ENCODE assay signal across 1 cellular context in the genomic region with DNA sequence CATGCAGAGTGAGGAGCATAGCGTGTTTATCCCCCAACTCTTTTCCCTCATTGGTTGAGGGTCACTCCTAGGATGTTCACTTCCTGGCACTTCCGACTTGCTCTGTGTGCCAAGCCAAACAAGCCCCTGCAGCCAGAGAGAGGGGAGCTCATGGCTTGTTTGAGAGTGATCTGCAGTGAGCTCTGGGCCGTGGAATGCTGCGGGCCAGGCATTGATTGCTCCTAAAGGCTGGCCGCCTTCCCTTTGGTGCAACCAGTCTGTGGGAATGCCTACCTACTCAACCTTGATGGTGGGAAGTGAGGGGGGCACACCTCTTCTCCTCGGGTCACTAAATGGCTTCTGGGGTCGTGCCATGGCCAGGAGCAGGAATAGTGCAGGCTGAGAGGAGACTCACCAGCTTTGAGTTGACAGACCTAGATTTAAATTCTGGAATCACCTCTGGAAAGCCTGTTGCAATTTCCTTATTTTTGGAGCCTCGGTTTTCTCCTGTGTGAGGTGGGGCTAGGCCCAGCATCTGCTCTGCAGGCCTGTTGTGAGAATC.
A peak's percentile ranks its signal among the peaks of the same experiment; 100 is the strongest.
TF ChIP-seq lines count a peak whose summit lies in the region.

No MANE protein-coding gene starts in this region.

TF ChIP-seq in HepG2, 621 proteins besides CTCF, POLR2A, EP300 and RAD21 (continued from another document and continues in another):
- TF ChIP-seq TFE3 (CRISPR knock-in tag; IDR thresholded peaks at IDR 0.05): no peak
- TF ChIP-seq GATAD2A (CRISPR knock-in tag; IDR thresholded peaks at IDR 0.05): no peak
- TF ChIP-seq ZNF768 (CRISPR knock-in tag; IDR thresholded peaks at IDR 0.05): no peak
- no peak for TF ChIP-seq ZNF33A (CRISPR knock-in tag; IDR thresholded peaks at IDR 0.05; ENCODE audit: borderline replicate concordance)
- 0 out of 2 replicates have a peak, but pooled peaks have one; percentile 60 for TF ChIP-seq ZNF468 (CRISPR knock-in tag; IDR thresholded peaks at IDR 0.05)
- no peak for TF ChIP-seq PBX2 (CRISPR knock-in tag; IDR thresholded peaks at IDR 0.05)
- TF ChIP-seq ZNF639 (CRISPR knock-in tag; conservative IDR thresholded peaks at IDR 0.05): no peak
- 0 out of 2 replicates have a peak, but pooled peaks have one; percentile 10 for TF ChIP-seq JUN (CRISPR knock-in tag; IDR thresholded peaks at IDR 0.05)
- TF ChIP-seq ZNF18 (CRISPR knock-in tag; IDR thresholded peaks at IDR 0.05; ENCODE audit: insufficient replicate concordance): no peak
- no peak for TF ChIP-seq HNRNPUL1 (IDR thresholded peaks at IDR 0.05; ENCODE audit: low read depth, low read length)
- no peak for TF ChIP-seq ZNF746 (CRISPR knock-in tag; IDR thresholded peaks at IDR 0.05)
- TF ChIP-seq, protein P1, sequence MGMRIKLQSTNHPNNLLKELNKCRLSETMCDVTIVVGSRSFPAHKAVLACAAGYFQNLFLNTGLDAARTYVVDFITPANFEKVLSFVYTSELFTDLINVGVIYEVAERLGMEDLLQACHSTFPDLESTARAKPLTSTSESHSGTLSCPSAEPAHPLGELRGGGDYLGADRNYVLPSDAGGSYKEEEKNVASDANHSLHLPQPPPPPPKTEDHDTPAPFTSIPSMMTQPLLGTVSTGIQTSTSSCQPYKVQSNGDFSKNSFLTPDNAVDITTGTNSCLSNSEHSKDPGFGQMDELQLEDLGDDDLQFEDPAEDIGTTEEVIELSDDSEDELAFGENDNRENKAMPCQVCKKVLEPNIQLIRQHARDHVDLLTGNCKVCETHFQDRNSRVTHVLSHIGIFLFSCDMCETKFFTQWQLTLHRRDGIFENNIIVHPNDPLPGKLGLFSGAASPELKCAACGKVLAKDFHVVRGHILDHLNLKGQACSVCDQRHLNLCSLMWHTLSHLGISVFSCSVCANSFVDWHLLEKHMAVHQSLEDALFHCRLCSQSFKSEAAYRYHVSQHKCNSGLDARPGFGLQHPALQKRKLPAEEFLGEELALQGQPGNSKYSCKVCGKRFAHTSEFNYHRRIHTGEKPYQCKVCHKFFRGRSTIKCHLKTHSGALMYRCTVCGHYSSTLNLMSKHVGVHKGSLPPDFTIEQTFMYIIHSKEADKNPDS (CRISPR knock-in tag; IDR thresholded peaks at IDR 0.05): 0 out of 2 replicates have a peak, but pooled peaks have one; percentile 80
- no peak for TF ChIP-seq ZHX2 (IDR thresholded peaks at IDR 0.05; ENCODE audit: low read depth)
- TF ChIP-seq ZHX2 (CRISPR knock-in tag; IDR thresholded peaks at IDR 0.05; ENCODE audit: borderline replicate concordance): 0 out of 2 replicates have a peak, but pooled peaks have one; percentile 62
- TF ChIP-seq GFI1 (CRISPR knock-in tag; IDR thresholded peaks at IDR 0.05; ENCODE audit: borderline replicate concordance): no peak
- no peak for TF ChIP-seq MED1 (CRISPR knock-in tag; IDR thresholded peaks at IDR 0.05)
- TF ChIP-seq NRL (CRISPR knock-in tag; IDR thresholded peaks at IDR 0.05; ENCODE audit: borderline replicate concordance): no peak
- TF ChIP-seq GPBP1L1 (CRISPR knock-in tag; IDR thresholded peaks at IDR 0.05): no peak
- no peak for TF ChIP-seq TEF (CRISPR knock-in tag; IDR thresholded peaks at IDR 0.05)
- no peak for TF ChIP-seq HCFC1 (IDR thresholded peaks at IDR 0.05; ENCODE audit: low read depth, low read length)
- TF ChIP-seq FOXA1 (IDR thresholded peaks at IDR 0.05): no peak
- TF ChIP-seq FOXA1 (CRISPR knock-in tag; IDR thresholded peaks at IDR 0.05): no peak
- TF ChIP-seq FOXP1 (IDR thresholded peaks at IDR 0.05): no peak
- TF ChIP-seq FOXP1 (CRISPR knock-in tag; IDR thresholded peaks at IDR 0.05): no peak
- no peak for TF ChIP-seq ZNF383 (CRISPR knock-in tag; IDR thresholded peaks at IDR 0.05; ENCODE audit: borderline replicate concordance)
- TF ChIP-seq KLF12 (CRISPR knock-in tag; IDR thresholded peaks at IDR 0.05; ENCODE audit: borderline replicate concordance): no peak
- TF ChIP-seq ZNF225 (CRISPR knock-in tag; IDR thresholded peaks at IDR 0.05): no peak
- TF ChIP-seq ZKSCAN5 (CRISPR knock-in tag; IDR thresholded peaks at IDR 0.05): no peak
- TF ChIP-seq ATF3 (CRISPR knock-in tag; IDR thresholded peaks at IDR 0.05): no peak
- TF ChIP-seq ARNTL (CRISPR knock-in tag; IDR thresholded peaks at IDR 0.05): no peak
- no peak for TF ChIP-seq ZNF232 (CRISPR knock-in tag; IDR thresholded peaks at IDR 0.05; ENCODE audit: borderline replicate concordance)
- TF ChIP-seq ZNF326 (CRISPR knock-in tag; IDR thresholded peaks at IDR 0.05; ENCODE audit: borderline replicate concordance): no peak
- no peak for TF ChIP-seq ZNF598 (CRISPR knock-in tag; IDR thresholded peaks at IDR 0.05; ENCODE audit: borderline replicate concordance)
- TF ChIP-seq ZNF251 (CRISPR knock-in tag; IDR thresholded peaks at IDR 0.05): no peak
- no peak for TF ChIP-seq KDM5B (CRISPR knock-in tag; IDR thresholded peaks at IDR 0.05; ENCODE audit: borderline replicate concordance)
- no peak for TF ChIP-seq DBP (CRISPR knock-in tag; IDR thresholded peaks at IDR 0.05; ENCODE audit: not compliant biosample characterization)
- no peak for TF ChIP-seq HBP1 (CRISPR knock-in tag; IDR thresholded peaks at IDR 0.05; ENCODE audit: low read depth)
